ENCODE assay signal across 8 cellular contexts in the genomic region with DNA sequence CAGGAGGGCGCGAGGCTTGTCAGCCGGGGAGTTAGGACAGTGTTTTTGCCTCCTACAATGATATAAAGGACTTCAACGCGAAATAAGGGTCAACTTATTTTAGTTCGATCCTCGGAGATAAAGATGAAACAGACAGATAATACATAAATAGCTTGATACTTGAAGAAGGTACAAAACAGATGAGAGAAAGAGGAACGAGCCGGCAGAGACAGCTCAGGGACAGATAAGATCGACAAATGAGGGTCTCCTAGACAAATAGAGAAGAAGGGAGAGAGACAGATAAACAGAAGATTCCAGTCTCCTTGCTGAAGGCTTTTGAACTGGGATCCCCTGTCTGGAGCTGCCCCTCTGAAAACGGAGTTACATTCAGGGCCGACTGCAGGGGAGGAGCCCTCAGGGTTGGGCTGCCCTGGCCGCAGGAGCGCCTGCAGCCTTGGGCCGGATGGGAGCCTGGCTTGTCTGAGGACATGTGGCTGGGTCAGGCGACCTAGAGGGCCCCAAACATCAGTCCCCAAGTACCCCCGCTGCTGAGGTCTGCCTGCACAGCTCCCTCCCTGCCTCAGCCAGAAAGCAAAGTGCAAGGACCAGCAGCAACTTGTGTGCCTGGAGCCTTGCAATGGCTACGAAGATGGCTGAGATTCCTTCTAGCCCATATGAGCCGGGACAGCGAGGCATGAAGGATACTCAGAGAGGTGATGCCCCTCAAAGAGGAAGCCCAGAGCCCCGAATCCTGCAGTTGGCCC. TPM values are rescaled to one million over a fixed set of nuclear protein-coding genes. Genes with fewer than 3 reads are reported as not detected.
DNase-seq lines count a peak whose midpoint lies in the region; ATAC-seq, FAIRE-seq and TF ChIP-seq lines count a peak whose summit lies in the region.

No MANE protein-coding gene starts in this region.

- intact Hi-C loops in Right ventricle myocardium inferior (cut with DNase I) = no loop called here
- intact Hi-C loops in cardiac septum (cut with DNase I) = no loop called here
- intact Hi-C loops in endothelial cell of umbilical vein (cut with micrococcal nuclease) = no loop called here
- intact Hi-C loops in thyroid gland (cut with DNase I) = no loop called here

- no TSS peak for BruUV-seq in endothelial cell of umbilical vein (replicated peaks; lab: Mats Ljungman, UMichigan)

- H3K27me3 ChIP-seq in SJCRH30 (no peaks in the 10 kb centered on the region), endothelial cell of umbilical vein (ENCODE audit: control insufficient read depth in 2 of 2, insufficient read depth in 2 of 2, low read length in 2 of 2) (peaks cover 76 to 98% of the 10 kb centered on the region in 2 experiments), thyroid gland (peaks cover 73% of the 10 kb centered on the region)

- no peak for TF ChIP-seq POLR2A in endothelial cell of umbilical vein (IDR thresholded peaks at IDR 0.05; ENCODE audit: low read depth, low read length)
- TF ChIP-seq POLR2A in thyroid gland (IDR thresholded peaks at IDR 0.05) = no peak

- H4K20me1 ChIP-seq in endothelial cell of umbilical vein (replicated peaks; ENCODE audit: control insufficient read depth, extremely low read depth, insufficient read depth, low read length) = no peaks in the 10 kb centered on the region

- dilution Hi-C loops in endothelial cell of umbilical vein (cut with MboI; ENCODE audit: extremely low pct_ligation_motif_present, low sequenced_read_pairs) = no loop called here

- H3K27ac ChIP-seq in SJCRH30 = peak overlapping the region; percentile 8; the same call in 1 of the 2 replicates
- no peak overlapping the region for H3K27ac ChIP-seq in endothelial cell of umbilical vein (ENCODE audit: insufficient read depth, low read depth, low read length)
- no peak overlapping the region for H3K27ac ChIP-seq in thyroid gland

- TF ChIP-seq CTCF in endothelial cell of umbilical vein (IDR thresholded peaks at IDR 0.05; ENCODE audit: extremely low read depth in 1 of 2, insufficient read depth in 1 of 2, low read depth in 1 of 2, low read length in 2 of 2) = no peak
- no peak for TF ChIP-seq CTCF in thyroid gland (IDR thresholded peaks at IDR 0.05)

- DNase-seq in Right ventricle myocardium inferior (ENCODE audit: missing footprints) (peak; percentile 25), cardiac septum (ENCODE audit: low spot score) (no peak), SJCRH30 (peak; percentile 35 to 47), endothelial cell of umbilical vein (ENCODE audit: low read depth, low spot score) (no peak), HUDEP-2 (lab: John Stamatoyannopoulos, UW; ENCODE audit: unreplicated experiment in 76 of 76) (no peak), islet precursor cell (no peak), thyroid gland (no peak)

- no peaks in the 10 kb centered on the region for H3K9me1 ChIP-seq in endothelial cell of umbilical vein (replicated peaks; ENCODE audit: control insufficient read depth, extremely low read depth, insufficient read depth, low read length)

- WGBS in thyroid gland, 2 donors = 7 to 10% methylated on average over 15 to 21 of the region's 21 CpGs

- CTCF ChIA-PET in endothelial cell of umbilical vein (lab: Charles Lee) = interaction anchor here (1.0 to 1.5 kb wide), 5 partner anchors 12 to 878 kb away, joined by 3 to 6 read pairs (median 3); no protein-coding TSS in a partner anchor

- H3K9ac ChIP-seq in endothelial cell of umbilical vein (replicated peaks; ENCODE audit: extremely low read depth, insufficient read depth, low read length) = no peak overlapping the region

- no peaks in the 10 kb centered on the region for H3K4me1 ChIP-seq in SJCRH30
- H3K4me1 ChIP-seq in endothelial cell of umbilical vein (ENCODE audit: control insufficient read depth, extremely low read depth, insufficient read depth, low read length) = peaks cover 2% of the 10 kb centered on the region
- peaks cover 28 to 70% of the 10 kb centered on the region in 2 donors for H3K4me1 ChIP-seq in thyroid gland

- no peak overlapping the region for H2AFZ ChIP-seq in endothelial cell of umbilical vein (ENCODE audit: low read depth, low read length)

- H3K36me3 ChIP-seq in SJCRH30 (no peaks in the 10 kb centered on the region; the same call in 1 of the 2 replicates), endothelial cell of umbilical vein (ENCODE audit: control insufficient read depth in 2 of 2, extremely low read depth in 1 of 2, insufficient read depth in 2 of 2, low read length in 2 of 2) (no peaks in the 10 kb centered on the region), thyroid gland (no peaks in the 10 kb centered on the region)

- H3K4me3 ChIP-seq in SJCRH30 (peak overlapping the region; percentile 66), endothelial cell of umbilical vein (replicated peaks in 1 of 3; ENCODE audit: insufficient read depth in 1 of 3, low read depth in 1 of 3, low read length in 3 of 3) (no peak overlapping the region), thyroid gland (replicated peaks in 1 of 3) (no peak overlapping the region)

- POLR2A ChIA-PET in endothelial cell of umbilical vein (lab: Charles Lee) = no interaction called here

- no peak for ATAC-seq in Right ventricle myocardium inferior
- no peak for ATAC-seq in HG03469 (IDR thresholded peaks at IDR 0.05; ENCODE audit: unreplicated experiment)

- FAIRE-seq in endothelial cell of umbilical vein (lab: Jason Lieb, UNC) = no peak

- H3K9me3 ChIP-seq in SJCRH30 (replicated peaks) (peaks cover 7% of the 10 kb centered on the region; the same call in 1 of the 2 replicates), endothelial cell of umbilical vein (replicated peaks; ENCODE audit: control insufficient read depth, insufficient read depth, low read length) (no peaks in the 10 kb centered on the region), thyroid gland (no peaks in the 10 kb centered on the region)

- no peaks in the 10 kb centered on the region for H3K79me2 ChIP-seq in endothelial cell of umbilical vein (ENCODE audit: control insufficient read depth, insufficient read depth, low read length)

- no peak overlapping the region for H3K4me2 ChIP-seq in endothelial cell of umbilical vein (ENCODE audit: insufficient read depth, low read length)

TF ChIP-seq in endothelial cell of umbilical vein, 7 proteins besides CTCF, POLR2A, EP300 and RAD21:
- TF ChIP-seq FOS (IDR thresholded peaks at IDR 0.05; ENCODE audit: borderline replicate concordance, insufficient read depth, low read length) = no peak
- peak; percentile 13 for TF ChIP-seq EZH2 (IDR thresholded peaks at IDR 0.05; ENCODE audit: borderline replicate concordance, low read depth, low read length, severe bottlenecking)
TF ChIP-seq in endothelial cell of umbilical vein: peak in this region for 1.

RNA-seq across cellular contexts. Expression of a gene that starts 1.0 kb away (rescaled TPM):
- total RNA-seq in Right ventricle myocardium inferior (not detected), cardiac septum (0.24 TPM), endothelial cell of umbilical vein (0.09 and 0.15 TPM in 2 replicates), thyroid gland (1 to 10 TPM in 1 of 4 donors, under 1 TPM in 3; 0.49 to 1.2 (median 0.85) TPM)
- 3.1 and 4.5 TPM in 2 replicates for total RNA-seq in SJCRH30 (2014; rRNA removed; shearing (Covaris generic))
- polyA plus RNA-seq in endothelial cell of umbilical vein = 0.05 and 0.06 TPM in 2 replicates
- 0.03 and 0.06 TPM in 2 replicates for polyA plus RNA-seq in endothelial cell of umbilical vein (2011; cell fraction: cytosol; rRNA removed)
- 0.17 and 0.25 TPM in 2 replicates for polyA plus RNA-seq in endothelial cell of umbilical vein (2011; cell fraction: nucleus; rRNA removed)
- polyA plus RNA-seq in endothelial cell of umbilical vein (2012) = 0.07 TPM in 1 of 2 replicates, not detected in the other
- 0.13 and 0.15 TPM in 2 replicates for polyA minus RNA-seq in endothelial cell of umbilical vein
- polyA minus RNA-seq in endothelial cell of umbilical vein (2011; cell fraction: cytosol; rRNA and poly(A)+ RNA removed) = 0.41 TPM
- 0.19 and 0.58 TPM in 2 replicates for polyA minus RNA-seq in endothelial cell of umbilical vein (2011; cell fraction: nucleus; rRNA and poly(A)+ RNA removed)

RNA-seq across cellular contexts. Expression of a gene that starts 15.5 kb away (rescaled TPM):
- total RNA-seq in Right ventricle myocardium inferior (not detected), cardiac septum (not detected), endothelial cell of umbilical vein (not detected in 2 replicates), thyroid gland (not detected)
- total RNA-seq in SJCRH30 (2014; rRNA removed; shearing (Covaris generic)) = not detected in 2 replicates
- not detected in 2 replicates for polyA plus RNA-seq in endothelial cell of umbilical vein
- polyA plus RNA-seq in endothelial cell of umbilical vein (2011; cell fraction: cytosol; rRNA removed) = not detected in 2 replicates
- not detected in 2 replicates for polyA plus RNA-seq in endothelial cell of umbilical vein (2011; cell fraction: nucleus; rRNA removed)
- polyA plus RNA-seq in endothelial cell of umbilical vein (2012) = not detected in 2 replicates
- not detected in 2 replicates for polyA minus RNA-seq in endothelial cell of umbilical vein
- polyA minus RNA-seq in endothelial cell of umbilical vein (2011; cell fraction: cytosol; rRNA and poly(A)+ RNA removed) = 1,914 TPM
- not detected in 2 replicates for polyA minus RNA-seq in endothelial cell of umbilical vein (2011; cell fraction: nucleus; rRNA and poly(A)+ RNA removed)

Comparison
In these comparisons a context has a peak if more than half of its experiments do, and no peak if none do; other contexts are left out.
1. DNase-seq: peak in Right ventricle myocardium inferior (single experiment) and SJCRH30 (2 of 2); none in cardiac septum (single experiment), endothelial cell of umbilical vein (single experiment), HUDEP-2 (0 of 76), islet precursor cell (single experiment) and thyroid gland (0 of 2).